ENCODE assay signal across 7 cellular contexts in genomic region chr14:105678996-105679958, GRCh38.
DNase-seq lines count a peak whose midpoint lies in the region; ATAC-seq, FAIRE-seq and TF ChIP-seq lines count a peak whose summit lies in the region.
"Not testable (repeated sequence)": the region's sequence is repeated elsewhere in the genome, so short reads cannot be mapped to it uniquely, and the experiment has no call there.

No MANE protein-coding gene starts in this region.

- TF ChIP-seq POLR2A in NB4 (IDR thresholded peaks at IDR 0.05; ENCODE audit: extremely low read depth, insufficient read length); GM12878 (IDR thresholded peaks at IDR 0.05; ENCODE audit: low read depth, low read length): not testable (repeated sequence)

- in situ Hi-C loops in GM12878 (cut with MboI), result loop anchor here (10.0 kb wide), 2 partner anchors 596 to 626 kb away; no protein-coding TSS in a partner anchor

- not testable (repeated sequence) for H3K27me3 ChIP-seq in GM12878 (replicated peaks in 1 of 2; ENCODE audit: control insufficient read depth in 2 of 2, insufficient read depth in 2 of 2, low read length in 1 of 2)

- H3K27me3 Mint-ChIP-seq in WTC11 (ENCODE audit: low read depth); naive thymus-derived CD8-positive, alpha-beta T cell: not testable (repeated sequence)

- ATAC-seq in GM18909 (IDR thresholded peaks at IDR 0.05; ENCODE audit: poor library complexity, unreplicated experiment) (peak; percentile 1), HG02642 (IDR thresholded peaks at IDR 0.05; ENCODE audit: poor library complexity, unreplicated experiment) (peak; percentile 0), WTC11 (0 out of 2 replicates have a peak, but pooled peaks have one; percentile 39), GM12878 (peak; percentile 31)
- ATAC-seq in naive thymus-derived CD8-positive, alpha-beta T cell, result peak; percentile 25 to 35

- peak overlapping the region; percentile 60; the same call in 1 of the 2 replicates for H3K4me2 ChIP-seq in GM12878 (ENCODE audit: control insufficient read depth, insufficient read depth)

- H3K36me3 Mint-ChIP-seq in WTC11, result peaks cover 31% of the 10 kb centered on the region
- H3K36me3 Mint-ChIP-seq in naive thymus-derived CD8-positive, alpha-beta T cell, result not testable (repeated sequence)

- peak overlapping the region; percentile 48 for H3K27ac ChIP-seq in GM12878 (ENCODE audit: control insufficient read depth, insufficient read depth)

- not testable (repeated sequence) for H3K4me1 Mint-ChIP-seq in WTC11; naive thymus-derived CD8-positive, alpha-beta T cell

- RAD21 ChIA-PET in GM12878 (lab: Charles Lee; ENCODE audit: unreplicated experiment), result interaction anchor here (0.6 to 0.8 kb wide), 4 partner anchors 180 to 676 kb away, joined by 3 to 5 read pairs (median 4); no protein-coding TSS in a partner anchor

- not testable (repeated sequence) for H2AFZ ChIP-seq in GM12878 (ENCODE audit: control insufficient read depth, low read depth, low read length)

- not testable (repeated sequence) for TF ChIP-seq RAD21 in GM12878 (IDR thresholded peaks at IDR 0.05; ENCODE audit: insufficient read depth, low read depth, low read length)

- peak; percentile 27 for DNase-seq in NB4 (ENCODE audit: low read depth)
- DNase-seq in WTC11 (ENCODE audit: low spot score); GM12878 (ENCODE audit: low read depth, low spot score); naive thymus-derived CD8-positive, alpha-beta T cell: not testable (repeated sequence)

- WGBS in GM12878 (ENCODE audit: insufficient coverage, insufficient replicate concordance, low lambda C conversion rate, missing lambda C conversion rate), result 4% methylated on average over 7 of the region's 54 CpGs

- FAIRE-seq in GM12878 (lab: Jason Lieb, UNC), result not testable (repeated sequence)

- H3K4me1 ChIP-seq in GM12878 (ENCODE audit: control insufficient read depth, insufficient read depth, low read length), result peaks cover 21% of the 10 kb centered on the region

- not testable (repeated sequence) for H3K79me2 ChIP-seq in GM12878 (ENCODE audit: control insufficient read depth, insufficient read depth, low read length)

- not testable (repeated sequence) for H3K36me3 ChIP-seq in GM12878 (ENCODE audit: control insufficient read depth in 2 of 2, insufficient read depth in 2 of 2, low read length in 1 of 2)

- intact Hi-C loops in GM12878 (cut with micrococcal nuclease; ENCODE audit: unreplicated experiment), result not testable (repeated sequence)

- H4K20me1 ChIP-seq in GM12878 (ENCODE audit: control insufficient read depth, insufficient read depth), result not testable (repeated sequence)

- not testable (repeated sequence) for TF ChIP-seq CTCF in NB4 (IDR thresholded peaks at IDR 0.05; ENCODE audit: low read depth, low read length); WTC11 (IDR thresholded peaks at IDR 0.05); GM12878 (IDR thresholded peaks at IDR 0.05 in 2 of 3, conservative IDR thresholded peaks at IDR 0.05 in 1 of 3; ENCODE audit: control insufficient read depth in 2 of 3, extremely low read depth in 1 of 3, insufficient read depth in 1 of 3, low read depth in 3 of 3, low read length in 3 of 3)

- not testable (repeated sequence) for H3K9me3 ChIP-seq in GM12878 (replicated peaks; ENCODE audit: control insufficient read depth, insufficient read depth, low read length)

- BruUV-seq in GM12878 (replicated peaks; lab: Mats Ljungman, UMichigan), result not testable (repeated sequence)

- TF ChIP-seq EP300 in GM12878 (IDR thresholded peaks at IDR 0.05; ENCODE audit: borderline replicate concordance in 1 of 2, control insufficient read depth in 1 of 2, low read depth in 2 of 2, low read length in 2 of 2), result not testable (repeated sequence)

- CTCF ChIA-PET in WTC11 (lab: Charles Lee), result not testable (repeated sequence)
- CTCF ChIA-PET in GM12878 (lab: Yijun Ruan, JAX), result interaction anchor here (0.6 to 1.1 kb wide), 6 partner anchors 178 to 629 kb away, joined by 3 to 8 read pairs (median 3); no protein-coding TSS in a partner anchor

- H3K4me3 Mint-ChIP-seq in WTC11; naive thymus-derived CD8-positive, alpha-beta T cell: not testable (repeated sequence)

- peak overlapping the region; percentile 39; the same call in 1 of the 2 replicates for H3K9ac ChIP-seq in GM12878 (ENCODE audit: control insufficient read depth, insufficient read depth, low read length)

- H3K27ac Mint-ChIP-seq in WTC11; naive thymus-derived CD8-positive, alpha-beta T cell: not testable (repeated sequence)

- peaks cover 32% of the 10 kb centered on the region for H3K9me3 Mint-ChIP-seq in WTC11
- not testable (repeated sequence) for H3K9me3 Mint-ChIP-seq in naive thymus-derived CD8-positive, alpha-beta T cell

- SMC1A ChIA-PET in GM12878 (lab: Charles Lee; ENCODE audit: uncharacterized antibody, unreplicated experiment), result interaction anchor here (0.7 to 0.8 kb wide), 2 partner anchors 180 to 598 kb away, joined by 3 to 4 read pairs; no protein-coding TSS in a partner anchor

- POLR2A ChIA-PET in WTC11 (lab: Charles Lee); GM12878 (lab: Charles Lee); naive thymus-derived CD8-positive, alpha-beta T cell (lab: Charles Lee): not testable (repeated sequence)

- peak overlapping the region; percentile 37; the same call in 1 of the 2 replicates for H3K4me3 ChIP-seq in GM08714 (ENCODE audit: low read length)
- not testable (repeated sequence) for H3K4me3 ChIP-seq in NB4 (ENCODE audit: low read depth, low read length)
- peak overlapping the region; percentile 32; the same call in 1 of the 2 replicates for H3K4me3 ChIP-seq in GM12878
